ENCODE assay signal across 8 cellular contexts in the genomic region with DNA sequence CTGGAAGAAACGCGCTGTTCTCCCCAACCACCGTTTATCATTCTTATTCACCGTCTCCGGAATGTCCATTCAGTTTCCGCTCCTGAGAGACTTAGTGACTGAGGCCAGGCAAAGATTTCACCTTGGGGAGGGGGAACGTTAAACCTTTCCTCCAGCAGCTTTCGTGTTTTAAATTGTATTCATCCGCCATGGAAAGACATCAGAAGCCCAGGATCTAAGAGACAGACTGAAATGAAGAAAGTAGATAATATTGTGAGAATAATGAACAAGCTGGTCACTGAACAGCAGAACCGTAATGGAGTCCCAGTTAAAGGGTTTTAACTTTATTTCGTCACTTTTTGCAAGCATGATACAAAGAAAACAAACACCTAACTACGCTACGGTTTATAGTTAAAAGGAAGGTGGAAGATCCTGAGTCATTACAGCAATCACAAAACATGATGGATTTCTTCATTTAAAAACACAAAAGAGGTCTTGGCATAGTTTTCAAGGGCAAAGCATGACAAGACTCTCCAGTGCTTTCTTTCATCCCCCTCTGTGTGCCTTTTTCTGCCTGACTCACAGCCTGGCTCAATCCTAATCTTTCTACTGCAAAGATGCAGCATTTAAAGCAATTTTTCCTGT. TPM values are rescaled to one million over a fixed set of nuclear protein-coding genes. Genes with fewer than 3 reads are reported as not detected.
DNase-seq lines count a peak whose midpoint lies in the region; TF ChIP-seq lines count a peak whose summit lies in the region.

No MANE protein-coding gene starts in this region.

- H3K27me3 Mint-ChIP-seq in chondrocyte (ENCODE audit: low read depth), result no peaks in the 10 kb centered on the region

- no peaks in the 10 kb centered on the region for H3K36me3 ChIP-seq in mesendoderm (ENCODE audit: control insufficient read depth, insufficient read depth, low read length)

- peak overlapping the region; percentile 53 for H2BK5ac ChIP-seq in mesendoderm (ENCODE audit: low read length)

- peaks cover 37% of the 10 kb centered on the region for H3K4me1 Mint-ChIP-seq in chondrocyte (ENCODE audit: low read depth)

- peak; percentile 15 for DNase-seq in GM04504 (ENCODE audit: low read depth)
- DNase-seq in M059J (ENCODE audit: low read depth), result peak; percentile 54
- DNase-seq in chondrocyte (ENCODE audit: low spot score), result no peak
- DNase-seq in mesendoderm, result peak; percentile 29
- no peak for DNase-seq in stimulated activated CD4-positive, alpha-beta T cell treated with anti-CD3 and anti-CD28 coated beads, Interleukin-4, amount 100 ng/mL, for 4 hours
- DNase-seq in NK-92 treated with Interleukin-12 subunit alpha and Interleukin-12 subunit beta, amount 100 ng/mL, for 24 hours (lab: John Stamatoyannopoulos, UW), result no peak
- DNase-seq in 8988T, result no peak
- no peak for DNase-seq in NCI-H2171 treated with DMSO at 0.1 percent for 48 hours (lab: John Stamatoyannopoulos, UW)

- no peak overlapping the region for H4K8ac ChIP-seq in mesendoderm (ENCODE audit: low read depth, low read length)

- H3K27ac ChIP-seq in mesendoderm (ENCODE audit: low read depth, low read length), result peak overlapping the region; percentile 85

- no peak overlapping the region for H2BK15ac ChIP-seq in mesendoderm (replicated peaks; ENCODE audit: low read depth)

- no peaks in the 10 kb centered on the region for H3K36me3 Mint-ChIP-seq in chondrocyte (ENCODE audit: low read depth)

- H3K4me3 Mint-ChIP-seq in chondrocyte (ENCODE audit: unreplicated experiment), result peak overlapping the region; percentile 84

- no peaks in the 10 kb centered on the region for H3K27me3 ChIP-seq in mesendoderm (ENCODE audit: insufficient read depth, low read length, poor library complexity)

- H3K9me3 Mint-ChIP-seq in chondrocyte (ENCODE audit: low read depth), result no peaks in the 10 kb centered on the region

- WGBS in mesendoderm (ENCODE audit: extremely low coverage, insufficient coverage, low lambda C conversion rate), result no CpG with 5 or more reads among the region's 13 CpGs

- H3K4me1 ChIP-seq in mesendoderm (ENCODE audit: control insufficient read depth, low read depth, low read length), result peaks cover 2% of the 10 kb centered on the region

- no peak overlapping the region for H4K5ac ChIP-seq in mesendoderm (ENCODE audit: low read length)

- H3K23ac ChIP-seq in mesendoderm (ENCODE audit: low read length), result no peak overlapping the region

- peak overlapping the region; percentile 73 for H3K4me2 ChIP-seq in mesendoderm (ENCODE audit: low read length)

- TF ChIP-seq CTCF in chondrocyte (IDR thresholded peaks at IDR 0.05), result no peak

- peak overlapping the region; percentile 64 for H3K4me3 ChIP-seq in mesendoderm (ENCODE audit: low read length)

- peaks cover 2% of the 10 kb centered on the region for H3K79me1 ChIP-seq in mesendoderm (ENCODE audit: low read length)

- H3K79me2 ChIP-seq in mesendoderm (ENCODE audit: control insufficient read depth, insufficient read depth, low read length), result peaks cover 20% of the 10 kb centered on the region

- H3K27ac Mint-ChIP-seq in chondrocyte (ENCODE audit: unreplicated experiment), result peak overlapping the region; percentile 99

- H3K4ac ChIP-seq in mesendoderm (ENCODE audit: low read depth, low read length), result no peak overlapping the region

- H3K9ac ChIP-seq in mesendoderm (ENCODE audit: low read length), result peak overlapping the region; percentile 82

- H2BK120ac ChIP-seq in mesendoderm (ENCODE audit: low read depth, low read length), result no peak overlapping the region

- H3K18ac ChIP-seq in mesendoderm (ENCODE audit: low read length), result peak overlapping the region; percentile 68

- peak overlapping the region; percentile 94 for H3K56ac ChIP-seq in mesendoderm (ENCODE audit: low read length)

- H2AK5ac ChIP-seq in mesendoderm (ENCODE audit: low read length), result no peak overlapping the region

RNA-seq across cellular contexts. Expression of a gene that starts 0.6 kb away (rescaled TPM):
- total RNA-seq in M059J (2014; rRNA removed; shearing (Covaris generic)), result 8.1 and 10.4 TPM in 2 replicates
- 3.8 to 5.8 TPM (median 4.9 TPM) in 3 replicates for total RNA-seq in chondrocyte
- 17.4 TPM for polyA plus RNA-seq in mesendoderm (2013, experiment 1 of 2)
- 17.8 TPM for polyA plus RNA-seq in mesendoderm (2013, experiment 2 of 2)

RNA-seq across cellular contexts. Expression of a gene that starts 59.1 kb away (rescaled TPM):
- 0.37 and 1.4 TPM in 2 replicates for total RNA-seq in M059J (2014; rRNA removed; shearing (Covaris generic))
- total RNA-seq in chondrocyte, result 0.80 to 1.2 TPM (median 0.90 TPM) in 3 replicates
- 4.6 TPM for polyA plus RNA-seq in mesendoderm (2013, experiment 1 of 2)
- 4.6 TPM for polyA plus RNA-seq in mesendoderm (2013, experiment 2 of 2)

Comparison
In these comparisons a context has a peak if more than half of its experiments do, and no peak if none do; other contexts are left out.
1. DNase-seq: peak in GM04504 (single experiment), M059J (single experiment) and mesendoderm (single experiment); none in chondrocyte (single experiment), stimulated activated CD4-positive, alpha-beta T cell treated with anti-CD3 and anti-CD28 coated beads, Interleukin-4, amount 100 ng/mL, for 4 hours (0 of 2), NK-92 treated with Interleukin-12 subunit alpha and Interleukin-12 subunit beta, amount 100 ng/mL, for 24 hours (single experiment), 8988T (single experiment) and NCI-H2171 treated with DMSO at 0.1 percent for 48 hours (single experiment).